In genomic region chr3:149971403-149972075, GRCh38 we compare ENCODE assay signal across 1 cellular context.
A peak's percentile ranks its signal among the peaks of the same experiment; 100 is the strongest.
TF ChIP-seq lines count a peak whose summit lies in the region.

No MANE protein-coding gene starts in this region.

TF ChIP-seq in HepG2, 621 proteins besides CTCF, POLR2A, EP300 and RAD21 (continued from another document and continues in another):
- TF ChIP-seq, protein P1, sequence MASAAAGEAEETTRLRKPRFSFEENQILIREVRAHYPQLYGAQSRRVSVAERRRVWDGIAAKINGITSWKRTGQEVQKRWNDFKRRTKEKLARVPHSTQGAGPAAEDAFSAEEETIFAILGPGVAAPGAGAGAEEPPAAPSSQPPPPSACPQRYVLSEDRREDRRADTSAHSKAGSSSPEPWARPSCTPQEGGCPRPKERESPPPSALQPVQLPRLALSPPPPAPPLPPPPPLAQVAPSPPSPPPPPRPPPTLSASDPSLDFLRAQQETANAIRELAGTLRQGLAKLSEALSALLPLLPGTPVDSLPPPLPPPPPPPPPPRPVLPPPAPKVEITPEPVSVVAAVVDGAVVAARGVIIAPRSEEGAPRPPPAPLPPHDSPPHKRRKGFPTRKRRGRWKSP (CRISPR knock-in tag; IDR thresholded peaks at IDR 0.05), result peak; percentile 34; the same call in 1 of the 2 replicates
- TF ChIP-seq CBFB (CRISPR knock-in tag; IDR thresholded peaks at IDR 0.05) (no peak; the same call in 1 of the 2 replicates), ZFP91 (CRISPR knock-in tag; IDR thresholded peaks at IDR 0.05; ENCODE audit: borderline replicate concordance) (no peak), ZNF816 (CRISPR knock-in tag; IDR thresholded peaks at IDR 0.05; ENCODE audit: borderline replicate concordance) (no peak), SP5 (CRISPR knock-in tag; IDR thresholded peaks at IDR 0.05; ENCODE audit: borderline replicate concordance, low read depth) (no peak), ZMYM4 (CRISPR knock-in tag; IDR thresholded peaks at IDR 0.05) (peak; percentile 59; the same call in 1 of the 2 replicates), RFX5 (IDR thresholded peaks at IDR 0.05; ENCODE audit: low read depth, low read length) (no peak), KLF9 (CRISPR knock-in tag; IDR thresholded peaks at IDR 0.05; ENCODE audit: low read depth) (no peak), ZNF10 (CRISPR knock-in tag; IDR thresholded peaks at IDR 0.05; ENCODE audit: borderline replicate concordance, low read depth) (no peak), ZNF775 (CRISPR knock-in tag; IDR thresholded peaks at IDR 0.05; ENCODE audit: borderline replicate concordance) (no peak), NKX3-1 (CRISPR knock-in tag; IDR thresholded peaks at IDR 0.05) (no peak), CEBPB (IDR thresholded peaks at IDR 0.05; ENCODE audit: borderline replicate concordance, low read depth, low read length) (no peak), PITX1 (CRISPR knock-in tag; IDR thresholded peaks at IDR 0.05) (peak; percentile 27; the same call in 1 of the 2 replicates)
- TF ChIP-seq, protein P2, sequence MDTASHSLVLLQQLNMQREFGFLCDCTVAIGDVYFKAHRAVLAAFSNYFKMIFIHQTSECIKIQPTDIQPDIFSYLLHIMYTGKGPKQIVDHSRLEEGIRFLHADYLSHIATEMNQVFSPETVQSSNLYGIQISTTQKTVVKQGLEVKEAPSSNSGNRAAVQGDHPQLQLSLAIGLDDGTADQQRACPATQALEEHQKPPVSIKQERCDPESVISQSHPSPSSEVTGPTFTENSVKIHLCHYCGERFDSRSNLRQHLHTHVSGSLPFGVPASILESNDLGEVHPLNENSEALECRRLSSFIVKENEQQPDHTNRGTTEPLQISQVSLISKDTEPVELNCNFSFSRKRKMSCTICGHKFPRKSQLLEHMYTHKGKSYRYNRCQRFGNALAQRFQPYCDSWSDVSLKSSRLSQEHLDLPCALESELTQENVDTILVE (CRISPR knock-in tag; IDR thresholded peaks at IDR 0.05), result no peak
- TF ChIP-seq, protein P3, sequence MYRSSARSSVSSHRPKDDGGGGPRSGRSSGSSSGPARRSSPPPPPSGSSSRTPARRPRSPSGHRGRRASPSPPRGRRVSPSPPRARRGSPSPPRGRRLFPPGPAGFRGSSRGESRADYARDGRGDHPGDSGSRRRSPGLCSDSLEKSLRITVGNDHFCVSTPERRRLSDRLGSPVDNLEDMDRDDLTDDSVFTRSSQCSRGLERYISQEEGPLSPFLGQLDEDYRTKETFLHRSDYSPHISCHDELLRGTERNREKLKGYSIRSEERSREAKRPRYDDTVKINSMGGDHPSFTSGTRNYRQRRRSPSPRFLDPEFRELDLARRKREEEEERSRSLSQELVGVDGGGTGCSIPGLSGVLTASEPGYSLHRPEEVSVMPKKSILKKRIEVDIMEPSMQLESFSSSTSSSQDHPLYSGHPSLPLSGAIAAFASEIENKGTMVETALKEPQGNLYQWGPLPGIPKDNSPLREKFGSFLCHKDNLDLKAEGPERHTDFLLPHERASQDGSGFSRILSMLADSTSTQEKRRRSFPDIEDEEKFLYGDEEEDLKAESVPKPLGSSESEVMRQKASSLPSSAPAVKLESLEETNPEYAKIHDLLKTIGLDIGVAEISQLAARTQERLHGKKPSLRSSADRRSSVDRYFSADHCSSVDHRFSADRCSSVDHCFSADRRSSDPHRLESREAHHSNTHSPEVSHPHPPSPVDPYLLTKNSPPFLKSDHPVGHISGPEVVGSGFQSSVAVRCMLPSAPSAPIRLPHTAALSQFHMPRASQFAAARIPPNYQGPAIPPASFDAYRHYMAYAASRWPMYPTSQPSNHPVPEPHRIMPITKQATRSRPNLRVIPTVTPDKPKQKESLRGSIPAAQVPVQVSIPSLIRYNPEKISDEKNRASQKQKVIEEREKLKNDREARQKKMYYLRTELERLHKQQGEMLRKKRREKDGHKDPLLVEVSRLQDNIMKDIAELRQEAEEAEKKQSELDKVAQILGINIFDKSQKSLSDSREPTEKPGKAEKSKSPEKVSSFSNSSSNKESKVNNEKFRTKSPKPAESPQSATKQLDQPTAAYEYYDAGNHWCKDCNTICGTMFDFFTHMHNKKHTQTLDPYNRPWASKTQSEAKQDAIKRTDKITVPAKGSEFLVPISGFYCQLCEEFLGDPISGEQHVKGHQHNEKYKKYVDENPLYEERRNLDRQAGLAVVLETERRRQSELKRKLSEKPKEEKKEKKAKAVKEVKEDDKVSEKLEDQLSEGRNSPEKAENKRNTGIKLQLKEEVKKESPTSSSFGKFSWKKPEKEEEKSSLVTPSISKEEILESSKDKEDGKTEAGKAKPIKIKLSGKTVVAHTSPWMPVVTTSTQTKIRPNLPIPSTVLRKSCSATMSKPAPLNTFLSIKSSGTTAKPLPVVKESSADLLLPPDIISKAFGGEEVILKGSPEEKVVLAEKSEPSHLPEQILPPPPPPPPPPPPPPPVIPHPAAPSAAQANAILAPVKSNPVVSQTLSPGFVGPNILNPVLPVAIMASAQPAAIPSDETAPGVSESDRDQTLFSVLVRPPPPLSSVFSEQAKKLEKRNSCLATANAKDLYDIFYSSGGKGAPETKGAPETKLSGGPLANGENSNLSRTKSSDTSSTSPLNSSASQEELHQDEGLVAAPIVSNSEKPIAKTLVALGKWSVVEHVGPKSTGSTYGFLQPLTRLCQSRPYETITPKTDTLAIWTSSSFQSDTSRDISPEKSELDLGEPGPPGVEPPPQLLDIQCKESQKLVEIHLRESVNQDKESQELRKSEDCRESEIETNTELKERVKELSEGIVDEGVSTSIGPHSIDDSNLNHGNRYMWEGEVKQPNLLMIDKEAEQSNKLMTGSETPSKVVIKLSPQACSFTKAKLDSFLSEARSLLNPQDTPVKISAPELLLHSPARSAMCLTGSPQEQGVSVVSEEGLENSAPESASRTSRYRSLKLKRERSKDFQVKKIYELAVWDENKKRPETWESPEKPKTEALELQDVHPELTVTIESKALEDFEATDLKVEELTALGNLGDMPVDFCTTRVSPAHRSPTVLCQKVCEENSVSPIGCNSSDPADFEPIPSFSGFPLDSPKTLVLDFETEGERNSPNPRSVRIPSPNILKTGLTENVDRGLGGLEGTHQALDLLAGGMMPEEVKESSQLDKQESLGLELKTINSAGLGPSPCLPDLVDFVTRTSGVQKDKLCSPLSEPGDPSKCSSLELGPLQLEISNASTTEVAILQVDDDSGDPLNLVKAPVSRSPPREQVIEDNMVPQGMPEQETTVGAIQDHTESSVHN (CRISPR knock-in tag; IDR thresholded peaks at IDR 0.05), result no peak
- TF ChIP-seq, protein P4, sequence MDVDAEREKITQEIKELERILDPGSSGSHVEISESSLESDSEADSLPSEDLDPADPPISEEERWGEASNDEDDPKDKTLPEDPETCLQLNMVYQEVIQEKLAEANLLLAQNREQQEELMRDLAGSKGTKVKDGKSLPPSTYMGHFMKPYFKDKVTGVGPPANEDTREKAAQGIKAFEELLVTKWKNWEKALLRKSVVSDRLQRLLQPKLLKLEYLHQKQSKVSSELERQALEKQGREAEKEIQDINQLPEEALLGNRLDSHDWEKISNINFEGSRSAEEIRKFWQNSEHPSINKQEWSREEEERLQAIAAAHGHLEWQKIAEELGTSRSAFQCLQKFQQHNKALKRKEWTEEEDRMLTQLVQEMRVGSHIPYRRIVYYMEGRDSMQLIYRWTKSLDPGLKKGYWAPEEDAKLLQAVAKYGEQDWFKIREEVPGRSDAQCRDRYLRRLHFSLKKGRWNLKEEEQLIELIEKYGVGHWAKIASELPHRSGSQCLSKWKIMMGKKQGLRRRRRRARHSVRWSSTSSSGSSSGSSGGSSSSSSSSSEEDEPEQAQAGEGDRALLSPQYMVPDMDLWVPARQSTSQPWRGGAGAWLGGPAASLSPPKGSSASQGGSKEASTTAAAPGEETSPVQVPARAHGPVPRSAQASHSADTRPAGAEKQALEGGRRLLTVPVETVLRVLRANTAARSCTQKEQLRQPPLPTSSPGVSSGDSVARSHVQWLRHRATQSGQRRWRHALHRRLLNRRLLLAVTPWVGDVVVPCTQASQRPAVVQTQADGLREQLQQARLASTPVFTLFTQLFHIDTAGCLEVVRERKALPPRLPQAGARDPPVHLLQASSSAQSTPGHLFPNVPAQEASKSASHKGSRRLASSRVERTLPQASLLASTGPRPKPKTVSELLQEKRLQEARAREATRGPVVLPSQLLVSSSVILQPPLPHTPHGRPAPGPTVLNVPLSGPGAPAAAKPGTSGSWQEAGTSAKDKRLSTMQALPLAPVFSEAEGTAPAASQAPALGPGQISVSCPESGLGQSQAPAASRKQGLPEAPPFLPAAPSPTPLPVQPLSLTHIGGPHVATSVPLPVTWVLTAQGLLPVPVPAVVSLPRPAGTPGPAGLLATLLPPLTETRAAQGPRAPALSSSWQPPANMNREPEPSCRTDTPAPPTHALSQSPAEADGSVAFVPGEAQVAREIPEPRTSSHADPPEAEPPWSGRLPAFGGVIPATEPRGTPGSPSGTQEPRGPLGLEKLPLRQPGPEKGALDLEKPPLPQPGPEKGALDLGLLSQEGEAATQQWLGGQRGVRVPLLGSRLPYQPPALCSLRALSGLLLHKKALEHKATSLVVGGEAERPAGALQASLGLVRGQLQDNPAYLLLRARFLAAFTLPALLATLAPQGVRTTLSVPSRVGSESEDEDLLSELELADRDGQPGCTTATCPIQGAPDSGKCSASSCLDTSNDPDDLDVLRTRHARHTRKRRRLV (CRISPR knock-in tag; IDR thresholded peaks at IDR 0.05), result no peak
- TF ChIP-seq, protein P5, sequence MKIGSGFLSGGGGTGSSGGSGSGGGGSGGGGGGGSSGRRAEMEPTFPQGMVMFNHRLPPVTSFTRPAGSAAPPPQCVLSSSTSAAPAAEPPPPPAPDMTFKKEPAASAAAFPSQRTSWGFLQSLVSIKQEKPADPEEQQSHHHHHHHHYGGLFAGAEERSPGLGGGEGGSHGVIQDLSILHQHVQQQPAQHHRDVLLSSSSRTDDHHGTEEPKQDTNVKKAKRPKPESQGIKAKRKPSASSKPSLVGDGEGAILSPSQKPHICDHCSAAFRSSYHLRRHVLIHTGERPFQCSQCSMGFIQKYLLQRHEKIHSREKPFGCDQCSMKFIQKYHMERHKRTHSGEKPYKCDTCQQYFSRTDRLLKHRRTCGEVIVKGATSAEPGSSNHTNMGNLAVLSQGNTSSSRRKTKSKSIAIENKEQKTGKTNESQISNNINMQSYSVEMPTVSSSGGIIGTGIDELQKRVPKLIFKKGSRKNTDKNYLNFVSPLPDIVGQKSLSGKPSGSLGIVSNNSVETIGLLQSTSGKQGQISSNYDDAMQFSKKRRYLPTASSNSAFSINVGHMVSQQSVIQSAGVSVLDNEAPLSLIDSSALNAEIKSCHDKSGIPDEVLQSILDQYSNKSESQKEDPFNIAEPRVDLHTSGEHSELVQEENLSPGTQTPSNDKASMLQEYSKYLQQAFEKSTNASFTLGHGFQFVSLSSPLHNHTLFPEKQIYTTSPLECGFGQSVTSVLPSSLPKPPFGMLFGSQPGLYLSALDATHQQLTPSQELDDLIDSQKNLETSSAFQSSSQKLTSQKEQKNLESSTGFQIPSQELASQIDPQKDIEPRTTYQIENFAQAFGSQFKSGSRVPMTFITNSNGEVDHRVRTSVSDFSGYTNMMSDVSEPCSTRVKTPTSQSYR (CRISPR knock-in tag; IDR thresholded peaks at IDR 0.05; ENCODE audit: borderline replicate concordance), result no peak
- TF ChIP-seq, protein P6, sequence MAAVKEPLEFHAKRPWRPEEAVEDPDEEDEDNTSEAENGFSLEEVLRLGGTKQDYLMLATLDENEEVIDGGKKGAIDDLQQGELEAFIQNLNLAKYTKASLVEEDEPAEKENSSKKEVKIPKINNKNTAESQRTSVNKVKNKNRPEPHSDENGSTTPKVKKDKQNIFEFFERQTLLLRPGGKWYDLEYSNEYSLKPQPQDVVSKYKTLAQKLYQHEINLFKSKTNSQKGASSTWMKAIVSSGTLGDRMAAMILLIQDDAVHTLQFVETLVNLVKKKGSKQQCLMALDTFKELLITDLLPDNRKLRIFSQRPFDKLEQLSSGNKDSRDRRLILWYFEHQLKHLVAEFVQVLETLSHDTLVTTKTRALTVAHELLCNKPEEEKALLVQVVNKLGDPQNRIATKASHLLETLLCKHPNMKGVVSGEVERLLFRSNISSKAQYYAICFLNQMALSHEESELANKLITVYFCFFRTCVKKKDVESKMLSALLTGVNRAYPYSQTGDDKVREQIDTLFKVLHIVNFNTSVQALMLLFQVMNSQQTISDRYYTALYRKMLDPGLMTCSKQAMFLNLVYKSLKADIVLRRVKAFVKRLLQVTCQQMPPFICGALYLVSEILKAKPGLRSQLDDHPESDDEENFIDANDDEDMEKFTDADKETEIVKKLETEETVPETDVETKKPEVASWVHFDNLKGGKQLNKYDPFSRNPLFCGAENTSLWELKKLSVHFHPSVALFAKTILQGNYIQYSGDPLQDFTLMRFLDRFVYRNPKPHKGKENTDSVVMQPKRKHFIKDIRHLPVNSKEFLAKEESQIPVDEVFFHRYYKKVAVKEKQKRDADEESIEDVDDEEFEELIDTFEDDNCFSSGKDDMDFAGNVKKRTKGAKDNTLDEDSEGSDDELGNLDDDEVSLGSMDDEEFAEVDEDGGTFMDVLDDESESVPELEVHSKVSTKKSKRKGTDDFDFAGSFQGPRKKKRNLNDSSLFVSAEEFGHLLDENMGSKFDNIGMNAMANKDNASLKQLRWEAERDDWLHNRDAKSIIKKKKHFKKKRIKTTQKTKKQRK (IDR thresholded peaks at IDR 0.05; ENCODE audit: low read length), result no peak
- TF ChIP-seq, protein P7, sequence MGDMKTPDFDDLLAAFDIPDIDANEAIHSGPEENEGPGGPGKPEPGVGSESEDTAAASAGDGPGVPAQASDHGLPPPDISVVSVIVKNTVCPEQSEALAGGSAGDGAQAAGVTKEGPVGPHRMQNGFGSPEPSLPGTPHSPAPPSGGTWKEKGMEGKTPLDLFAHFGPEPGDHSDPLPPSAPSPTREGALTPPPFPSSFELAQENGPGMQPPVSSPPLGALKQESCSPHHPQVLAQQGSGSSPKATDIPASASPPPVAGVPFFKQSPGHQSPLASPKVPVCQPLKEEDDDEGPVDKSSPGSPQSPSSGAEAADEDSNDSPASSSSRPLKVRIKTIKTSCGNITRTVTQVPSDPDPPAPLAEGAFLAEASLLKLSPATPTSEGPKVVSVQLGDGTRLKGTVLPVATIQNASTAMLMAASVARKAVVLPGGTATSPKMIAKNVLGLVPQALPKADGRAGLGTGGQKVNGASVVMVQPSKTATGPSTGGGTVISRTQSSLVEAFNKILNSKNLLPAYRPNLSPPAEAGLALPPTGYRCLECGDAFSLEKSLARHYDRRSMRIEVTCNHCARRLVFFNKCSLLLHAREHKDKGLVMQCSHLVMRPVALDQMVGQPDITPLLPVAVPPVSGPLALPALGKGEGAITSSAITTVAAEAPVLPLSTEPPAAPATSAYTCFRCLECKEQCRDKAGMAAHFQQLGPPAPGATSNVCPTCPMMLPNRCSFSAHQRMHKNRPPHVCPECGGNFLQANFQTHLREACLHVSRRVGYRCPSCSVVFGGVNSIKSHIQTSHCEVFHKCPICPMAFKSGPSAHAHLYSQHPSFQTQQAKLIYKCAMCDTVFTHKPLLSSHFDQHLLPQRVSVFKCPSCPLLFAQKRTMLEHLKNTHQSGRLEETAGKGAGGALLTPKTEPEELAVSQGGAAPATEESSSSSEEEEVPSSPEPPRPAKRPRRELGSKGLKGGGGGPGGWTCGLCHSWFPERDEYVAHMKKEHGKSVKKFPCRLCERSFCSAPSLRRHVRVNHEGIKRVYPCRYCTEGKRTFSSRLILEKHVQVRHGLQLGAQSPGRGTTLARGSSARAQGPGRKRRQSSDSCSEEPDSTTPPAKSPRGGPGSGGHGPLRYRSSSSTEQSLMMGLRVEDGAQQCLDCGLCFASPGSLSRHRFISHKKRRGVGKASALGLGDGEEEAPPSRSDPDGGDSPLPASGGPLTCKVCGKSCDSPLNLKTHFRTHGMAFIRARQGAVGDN (CRISPR knock-in tag; IDR thresholded peaks at IDR 0.05), result peak; percentile 80
